Comparison of ENCODE assay signal across 1 cellular context in the genomic region with DNA sequence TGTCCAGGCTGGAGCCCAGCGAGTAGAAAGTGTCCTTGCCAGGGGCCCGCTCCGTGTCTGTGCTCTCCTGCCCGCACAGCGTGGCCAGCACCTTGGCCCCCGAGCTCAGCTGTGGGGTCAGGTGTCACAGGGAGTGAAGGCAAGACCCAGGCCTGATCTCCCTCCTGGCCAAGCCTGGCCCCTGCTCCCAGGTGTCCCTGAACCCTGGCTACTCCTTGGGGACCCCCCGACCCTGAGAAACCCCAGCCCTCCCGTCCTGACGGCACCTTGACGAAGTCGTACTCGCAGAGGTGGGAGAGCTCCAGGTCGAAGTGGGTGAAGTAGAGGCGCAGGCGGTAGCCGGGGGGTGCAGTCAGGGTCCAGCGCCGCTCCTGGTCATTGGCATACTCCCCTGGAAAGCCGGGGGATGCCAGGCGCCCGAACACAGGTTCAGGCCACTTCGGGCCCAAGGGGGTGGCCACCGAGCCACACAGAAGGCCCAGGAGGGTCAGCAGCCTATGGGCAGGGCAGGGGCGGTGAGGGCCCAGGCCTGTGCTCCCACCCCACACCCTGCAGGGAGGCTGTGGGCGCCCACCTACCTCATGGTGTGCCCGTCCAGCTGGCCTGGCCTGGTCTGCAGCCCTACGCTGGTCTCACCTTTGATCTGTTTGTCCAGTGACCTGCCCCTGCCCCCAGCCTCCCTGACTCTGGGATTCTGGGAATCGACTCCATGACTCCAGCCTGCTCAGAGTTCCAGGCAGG.
TF ChIP-seq lines count a peak whose summit lies in the region.

Gene MASP2 (minus strand): TSS at position 615 of the 741 bp plus-strand sequence. CDS start 32 bp downstream, at position 583.

TF ChIP-seq in HepG2, 621 proteins besides CTCF, POLR2A, EP300 and RAD21 (continued from another document and continues in another):
- TF ChIP-seq ZNF230 (CRISPR knock-in tag; IDR thresholded peaks at IDR 0.05): no peak
- TF ChIP-seq FOXP1 (IDR thresholded peaks at IDR 0.05): no peak
- TF ChIP-seq FOXP1 (CRISPR knock-in tag; IDR thresholded peaks at IDR 0.05): no peak
- 0 out of 2 replicates have a peak, but pooled peaks have one; percentile 2 for TF ChIP-seq JUND (CRISPR knock-in tag; IDR thresholded peaks at IDR 0.05)
- TF ChIP-seq, protein P1, sequence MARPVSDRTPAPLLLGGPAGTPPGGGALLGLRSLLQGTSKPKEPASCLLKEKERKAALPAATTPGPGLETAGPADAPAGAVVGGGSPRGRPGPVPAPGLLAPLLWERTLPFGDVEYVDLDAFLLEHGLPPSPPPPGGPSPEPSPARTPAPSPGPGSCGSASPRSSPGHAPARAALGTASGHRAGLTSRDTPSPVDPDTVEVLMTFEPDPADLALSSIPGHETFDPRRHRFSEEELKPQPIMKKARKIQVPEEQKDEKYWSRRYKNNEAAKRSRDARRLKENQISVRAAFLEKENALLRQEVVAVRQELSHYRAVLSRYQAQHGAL (CRISPR knock-in tag; IDR thresholded peaks at IDR 0.05; ENCODE audit: not compliant biosample characterization): no peak
- TF ChIP-seq ZIK1 (CRISPR knock-in tag; IDR thresholded peaks at IDR 0.05; ENCODE audit: borderline replicate concordance, low read depth): peak; percentile 61; the same call in 1 of the 2 replicates
- TF ChIP-seq NPAS2 (CRISPR knock-in tag; IDR thresholded peaks at IDR 0.05; ENCODE audit: borderline replicate concordance): no peak
- no peak for TF ChIP-seq ZNF121 (CRISPR knock-in tag; IDR thresholded peaks at IDR 0.05)
- TF ChIP-seq, protein P2, sequence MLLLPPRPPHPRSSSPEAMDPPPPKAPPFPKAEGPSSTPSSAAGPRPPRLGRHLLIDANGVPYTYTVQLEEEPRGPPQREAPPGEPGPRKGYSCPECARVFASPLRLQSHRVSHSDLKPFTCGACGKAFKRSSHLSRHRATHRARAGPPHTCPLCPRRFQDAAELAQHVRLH (CRISPR knock-in tag; IDR thresholded peaks at IDR 0.05; ENCODE audit: borderline replicate concordance, low read depth): 0 out of 2 replicates have a peak, but pooled peaks have one; percentile 32
- 0 out of 2 replicates have a peak, but pooled peaks have one; percentile 27 for TF ChIP-seq ZNF263 (CRISPR knock-in tag; IDR thresholded peaks at IDR 0.05)
- TF ChIP-seq PHF21A (CRISPR knock-in tag; IDR thresholded peaks at IDR 0.05): no peak; the same call in 1 of the 2 replicates
- no peak; the same call in 1 of the 2 replicates for TF ChIP-seq ZNF572 (CRISPR knock-in tag; IDR thresholded peaks at IDR 0.05)
- TF ChIP-seq TAF1 (CRISPR knock-in tag; IDR thresholded peaks at IDR 0.05): peak; percentile 78
- peak; percentile 79 for TF ChIP-seq PHF8 (CRISPR knock-in tag; IDR thresholded peaks at IDR 0.05)
- TF ChIP-seq ZNF432 (CRISPR knock-in tag; IDR thresholded peaks at IDR 0.05; ENCODE audit: borderline replicate concordance): no peak
- TF ChIP-seq ZNF138 (CRISPR knock-in tag; IDR thresholded peaks at IDR 0.05; ENCODE audit: low read depth): no peak
- TF ChIP-seq SP5 (CRISPR knock-in tag; IDR thresholded peaks at IDR 0.05; ENCODE audit: borderline replicate concordance, low read depth): no peak
- TF ChIP-seq, protein P3, sequence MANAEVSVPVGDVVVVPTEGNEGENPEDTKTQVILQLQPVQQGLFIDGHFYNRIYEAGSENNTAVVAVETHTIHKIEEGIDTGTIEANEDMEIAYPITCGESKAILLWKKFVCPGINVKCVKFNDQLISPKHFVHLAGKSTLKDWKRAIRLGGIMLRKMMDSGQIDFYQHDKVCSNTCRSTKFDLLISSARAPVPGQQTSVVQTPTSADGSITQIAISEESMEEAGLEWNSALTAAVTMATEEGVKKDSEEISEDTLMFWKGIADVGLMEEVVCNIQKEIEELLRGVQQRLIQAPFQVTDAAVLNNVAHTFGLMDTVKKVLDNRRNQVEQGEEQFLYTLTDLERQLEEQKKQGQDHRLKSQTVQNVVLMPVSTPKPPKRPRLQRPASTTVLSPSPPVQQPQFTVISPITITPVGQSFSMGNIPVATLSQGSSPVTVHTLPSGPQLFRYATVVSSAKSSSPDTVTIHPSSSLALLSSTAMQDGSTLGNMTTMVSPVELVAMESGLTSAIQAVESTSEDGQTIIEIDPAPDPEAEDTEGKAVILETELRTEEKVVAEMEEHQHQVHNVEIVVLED (CRISPR knock-in tag; IDR thresholded peaks at IDR 0.05; ENCODE audit: borderline replicate concordance): peak; percentile 48; the same call in 1 of the 2 replicates
- TF ChIP-seq CREBL2 (CRISPR knock-in tag; IDR thresholded peaks at IDR 0.05; ENCODE audit: borderline replicate concordance): no peak
- TF ChIP-seq ZNF225 (CRISPR knock-in tag; IDR thresholded peaks at IDR 0.05): no peak
- no peak for TF ChIP-seq MBD4 (IDR thresholded peaks at IDR 0.05; ENCODE audit: borderline replicate concordance, low read length)
- TF ChIP-seq BRD4 (CRISPR knock-in tag; IDR thresholded peaks at IDR 0.05): peak; percentile 70; the same call in 1 of the 2 replicates
- no peak for TF ChIP-seq SUZ12 (IDR thresholded peaks at IDR 0.05; ENCODE audit: low read depth, low read length)
- TF ChIP-seq, protein P4, sequence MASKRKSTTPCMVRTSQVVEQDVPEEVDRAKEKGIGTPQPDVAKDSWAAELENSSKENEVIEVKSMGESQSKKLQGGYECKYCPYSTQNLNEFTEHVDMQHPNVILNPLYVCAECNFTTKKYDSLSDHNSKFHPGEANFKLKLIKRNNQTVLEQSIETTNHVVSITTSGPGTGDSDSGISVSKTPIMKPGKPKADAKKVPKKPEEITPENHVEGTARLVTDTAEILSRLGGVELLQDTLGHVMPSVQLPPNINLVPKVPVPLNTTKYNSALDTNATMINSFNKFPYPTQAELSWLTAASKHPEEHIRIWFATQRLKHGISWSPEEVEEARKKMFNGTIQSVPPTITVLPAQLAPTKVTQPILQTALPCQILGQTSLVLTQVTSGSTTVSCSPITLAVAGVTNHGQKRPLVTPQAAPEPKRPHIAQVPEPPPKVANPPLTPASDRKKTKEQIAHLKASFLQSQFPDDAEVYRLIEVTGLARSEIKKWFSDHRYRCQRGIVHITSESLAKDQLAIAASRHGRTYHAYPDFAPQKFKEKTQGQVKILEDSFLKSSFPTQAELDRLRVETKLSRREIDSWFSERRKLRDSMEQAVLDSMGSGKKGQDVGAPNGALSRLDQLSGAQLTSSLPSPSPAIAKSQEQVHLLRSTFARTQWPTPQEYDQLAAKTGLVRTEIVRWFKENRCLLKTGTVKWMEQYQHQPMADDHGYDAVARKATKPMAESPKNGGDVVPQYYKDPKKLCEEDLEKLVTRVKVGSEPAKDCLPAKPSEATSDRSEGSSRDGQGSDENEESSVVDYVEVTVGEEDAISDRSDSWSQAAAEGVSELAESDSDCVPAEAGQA (IDR thresholded peaks at IDR 0.05; ENCODE audit: low read depth): no peak
- TF ChIP-seq, protein P4 (CRISPR knock-in tag; IDR thresholded peaks at IDR 0.05; ENCODE audit: borderline replicate concordance): no peak
- TF ChIP-seq IRF2 (CRISPR knock-in tag; IDR thresholded peaks at IDR 0.05): no peak
- TF ChIP-seq, protein P5, sequence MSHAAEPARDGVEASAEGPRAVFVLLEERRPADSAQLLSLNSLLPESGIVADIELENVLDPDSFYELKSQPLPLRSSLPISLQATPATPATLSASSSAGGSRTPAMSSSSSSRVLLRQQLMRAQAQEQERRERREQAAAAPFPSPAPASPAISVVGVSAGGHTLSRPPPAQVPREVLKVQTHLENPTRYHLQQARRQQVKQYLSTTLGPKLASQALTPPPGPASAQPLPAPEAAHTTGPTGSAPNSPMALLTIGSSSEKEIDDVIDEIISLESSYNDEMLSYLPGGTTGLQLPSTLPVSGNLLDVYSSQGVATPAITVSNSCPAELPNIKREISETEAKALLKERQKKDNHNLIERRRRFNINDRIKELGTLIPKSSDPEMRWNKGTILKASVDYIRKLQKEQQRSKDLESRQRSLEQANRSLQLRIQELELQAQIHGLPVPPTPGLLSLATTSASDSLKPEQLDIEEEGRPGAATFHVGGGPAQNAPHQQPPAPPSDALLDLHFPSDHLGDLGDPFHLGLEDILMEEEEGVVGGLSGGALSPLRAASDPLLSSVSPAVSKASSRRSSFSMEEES (CRISPR knock-in tag; IDR thresholded peaks at IDR 0.05): no peak
- TF ChIP-seq REL (CRISPR knock-in tag; conservative IDR thresholded peaks at IDR 0.05): no peak
- TF ChIP-seq ZNF350 (CRISPR knock-in tag; IDR thresholded peaks at IDR 0.05; ENCODE audit: borderline replicate concordance, low read depth): peak; percentile 41; the same call in 1 of the 2 replicates
- TF ChIP-seq AKNA (CRISPR knock-in tag; IDR thresholded peaks at IDR 0.05; ENCODE audit: borderline replicate concordance): no peak
- no peak for TF ChIP-seq KLF16 (CRISPR knock-in tag; IDR thresholded peaks at IDR 0.05)
- 0 out of 2 replicates have a peak, but pooled peaks have one; percentile 43 for TF ChIP-seq ZNF709 (CRISPR knock-in tag; IDR thresholded peaks at IDR 0.05)
- TF ChIP-seq IKZF4 (CRISPR knock-in tag; IDR thresholded peaks at IDR 0.05; ENCODE audit: borderline replicate concordance, low read depth, not compliant biosample characterization): no peak
- TF ChIP-seq, protein P6, sequence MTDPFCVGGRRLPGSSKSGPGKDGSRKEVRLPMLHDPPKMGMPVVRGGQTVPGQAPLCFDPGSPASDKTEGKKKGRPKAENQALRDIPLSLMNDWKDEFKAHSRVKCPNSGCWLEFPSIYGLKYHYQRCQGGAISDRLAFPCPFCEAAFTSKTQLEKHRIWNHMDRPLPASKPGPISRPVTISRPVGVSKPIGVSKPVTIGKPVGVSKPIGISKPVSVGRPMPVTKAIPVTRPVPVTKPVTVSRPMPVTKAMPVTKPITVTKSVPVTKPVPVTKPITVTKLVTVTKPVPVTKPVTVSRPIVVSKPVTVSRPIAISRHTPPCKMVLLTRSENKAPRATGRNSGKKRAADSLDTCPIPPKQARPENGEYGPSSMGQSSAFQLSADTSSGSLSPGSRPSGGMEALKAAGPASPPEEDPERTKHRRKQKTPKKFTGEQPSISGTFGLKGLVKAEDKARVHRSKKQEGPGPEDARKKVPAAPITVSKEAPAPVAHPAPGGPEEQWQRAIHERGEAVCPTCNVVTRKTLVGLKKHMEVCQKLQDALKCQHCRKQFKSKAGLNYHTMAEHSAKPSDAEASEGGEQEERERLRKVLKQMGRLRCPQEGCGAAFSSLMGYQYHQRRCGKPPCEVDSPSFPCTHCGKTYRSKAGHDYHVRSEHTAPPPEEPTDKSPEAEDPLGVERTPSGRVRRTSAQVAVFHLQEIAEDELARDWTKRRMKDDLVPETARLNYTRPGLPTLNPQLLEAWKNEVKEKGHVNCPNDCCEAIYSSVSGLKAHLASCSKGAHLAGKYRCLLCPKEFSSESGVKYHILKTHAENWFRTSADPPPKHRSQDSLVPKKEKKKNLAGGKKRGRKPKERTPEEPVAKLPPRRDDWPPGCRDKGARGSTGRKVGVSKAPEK (CRISPR knock-in tag; IDR thresholded peaks at IDR 0.05; ENCODE audit: borderline replicate concordance): no peak
- TF ChIP-seq, protein P7, sequence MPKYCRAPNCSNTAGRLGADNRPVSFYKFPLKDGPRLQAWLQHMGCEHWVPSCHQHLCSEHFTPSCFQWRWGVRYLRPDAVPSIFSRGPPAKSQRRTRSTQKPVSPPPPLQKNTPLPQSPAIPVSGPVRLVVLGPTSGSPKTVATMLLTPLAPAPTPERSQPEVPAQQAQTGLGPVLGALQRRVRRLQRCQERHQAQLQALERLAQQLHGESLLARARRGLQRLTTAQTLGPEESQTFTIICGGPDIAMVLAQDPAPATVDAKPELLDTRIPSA (CRISPR knock-in tag; IDR thresholded peaks at IDR 0.05; ENCODE audit: borderline replicate concordance): no peak
- TF ChIP-seq ZNF644 (CRISPR knock-in tag; IDR thresholded peaks at IDR 0.05; ENCODE audit: low read depth): no peak
- no peak for TF ChIP-seq NR3C1 (CRISPR knock-in tag; IDR thresholded peaks at IDR 0.05)
- TF ChIP-seq GABPB1 (CRISPR knock-in tag; IDR thresholded peaks at IDR 0.05): no peak; the same call in 1 of the 2 replicates
